Comparison of ENCODE assay signal across 27 cellular contexts in the genomic region with DNA sequence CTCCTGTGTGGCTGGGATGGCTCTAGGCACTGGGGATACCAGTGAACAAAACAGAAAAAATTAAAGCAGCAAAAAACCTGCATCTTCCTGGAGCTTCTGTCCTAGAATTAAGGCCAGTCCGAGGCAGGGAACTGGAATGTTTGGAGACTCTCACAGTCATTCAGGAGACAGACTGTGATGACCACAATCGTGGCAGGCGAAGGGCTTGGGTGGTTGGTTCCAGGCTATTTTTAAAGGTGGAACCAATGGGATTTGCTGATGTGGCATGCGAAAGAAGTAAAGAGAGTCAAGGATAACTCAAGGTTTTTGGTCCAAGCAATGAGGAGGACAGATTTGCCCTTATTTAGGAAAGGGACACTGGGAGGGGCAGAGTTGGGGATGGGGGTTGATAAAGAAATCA.
"Had no signal": no experiment of that assay in that cellular context is flagged by ENCODE, and none has a peak within 500 bp of the region (broad histone marks: within the 10 kb centered on the region; RNA-seq: fewer than 3 reads in every experiment).

No MANE protein-coding gene starts in this region.

- ATAC-seq: left colon; left lung; mucosa of descending colon; naive thymus-derived CD8-positive, alpha-beta T cell; right lobe of liver; upper lobe of right lung had no signal

- H3K9me3 Mint-ChIP-seq: naive thymus-derived CD8-positive, alpha-beta T cell; stimulated activated naive CD8-positive, alpha-beta T cell treated with anti-CD3 and anti-CD28 coated beads, Interleukin-15, Interleukin-2, amounts not matched to agents 100 ng/mL and 50 ng/mL, for 24 hours had no signal

- DNase-seq: hippocampal formation; left colon; left lung; mesendoderm; midbrain; mucosa of descending colon; naive thymus-derived CD8-positive, alpha-beta T cell; nephron progenitor cell; occipital lobe; right lobe of liver; stimulated activated CD4-positive, alpha-beta T cell treated with anti-CD3 and anti-CD28 coated beads, Interleukin-12 subunit alpha, Interleukin-12 subunit beta, amount 100 ng/mL, for 4 hours; stimulated activated CD4-positive, alpha-beta T cell treated with anti-CD3 and anti-CD28 coated beads, Interleukin-15, amount 100 ng/mL, for 24 hours; stimulated activated CD4-positive, alpha-beta T cell treated with anti-CD3 and anti-CD28 coated beads, Interleukin-2, amount 100 ng/mL, for 24 hours; stimulated activated CD4-positive, alpha-beta T cell treated with anti-CD3 and anti-CD28 coated beads, Interleukin-4, amount 100 ng/mL, for 1 hour; stimulated activated naive CD4-positive, alpha-beta T cell; tibial artery; trophoblast cell; upper lobe of right lung had no signal

- H3K27me3 ChIP-seq: neural progenitor cell, neutrophil, right atrium auricular region, right lobe of liver, suprapubic skin, tibial artery, upper lobe of right lung had no signal

- H3K9me3 ChIP-seq: left lung, mucosa of descending colon, neutrophil, right atrium auricular region, right lobe of liver, suprapubic skin, thoracic aorta, tibial artery, upper lobe of right lung had no signal

- H3K36me3 ChIP-seq: left lung, neural progenitor cell, neutrophil, right atrium auricular region, right lobe of liver, suprapubic skin, thoracic aorta, tibial artery, upper lobe of right lung had no signal

- H3K27ac Mint-ChIP-seq: naive thymus-derived CD8-positive, alpha-beta T cell; nephron progenitor cell; neural progenitor cell; stimulated activated naive CD8-positive, alpha-beta T cell treated with anti-CD3 and anti-CD28 coated beads, Interleukin-15, Interleukin-2, amounts not matched to agents 100 ng/mL and 50 ng/mL, for 24 hours had no signal

- H3K4me3 Mint-ChIP-seq: naive thymus-derived CD8-positive, alpha-beta T cell; nephron progenitor cell; neural progenitor cell; stimulated activated naive CD8-positive, alpha-beta T cell treated with anti-CD3 and anti-CD28 coated beads, Interleukin-15, Interleukin-2, amounts not matched to agents 100 ng/mL and 50 ng/mL, for 24 hours had no signal

- H3K4me3 ChIP-seq: left lung, lung, mucosa of descending colon, neural progenitor cell, right atrium auricular region, right lobe of liver, skin epidermis, suprapubic skin, thoracic aorta, tibial artery, upper lobe of right lung had no signal

- H3K4me1 ChIP-seq: right atrium auricular region had no signal

- H3K36me3 Mint-ChIP-seq: naive thymus-derived CD8-positive, alpha-beta T cell had no signal

- H3K27ac ChIP-seq: left lung, neural progenitor cell, neutrophil, parathyroid adenoma, right atrium auricular region, right lobe of liver, skin epidermis, suprapubic skin, thoracic aorta, tibial artery, upper lobe of right lung had no signal
